Comparison of ENCODE assay signal across 7 cellular contexts in the genomic region with DNA sequence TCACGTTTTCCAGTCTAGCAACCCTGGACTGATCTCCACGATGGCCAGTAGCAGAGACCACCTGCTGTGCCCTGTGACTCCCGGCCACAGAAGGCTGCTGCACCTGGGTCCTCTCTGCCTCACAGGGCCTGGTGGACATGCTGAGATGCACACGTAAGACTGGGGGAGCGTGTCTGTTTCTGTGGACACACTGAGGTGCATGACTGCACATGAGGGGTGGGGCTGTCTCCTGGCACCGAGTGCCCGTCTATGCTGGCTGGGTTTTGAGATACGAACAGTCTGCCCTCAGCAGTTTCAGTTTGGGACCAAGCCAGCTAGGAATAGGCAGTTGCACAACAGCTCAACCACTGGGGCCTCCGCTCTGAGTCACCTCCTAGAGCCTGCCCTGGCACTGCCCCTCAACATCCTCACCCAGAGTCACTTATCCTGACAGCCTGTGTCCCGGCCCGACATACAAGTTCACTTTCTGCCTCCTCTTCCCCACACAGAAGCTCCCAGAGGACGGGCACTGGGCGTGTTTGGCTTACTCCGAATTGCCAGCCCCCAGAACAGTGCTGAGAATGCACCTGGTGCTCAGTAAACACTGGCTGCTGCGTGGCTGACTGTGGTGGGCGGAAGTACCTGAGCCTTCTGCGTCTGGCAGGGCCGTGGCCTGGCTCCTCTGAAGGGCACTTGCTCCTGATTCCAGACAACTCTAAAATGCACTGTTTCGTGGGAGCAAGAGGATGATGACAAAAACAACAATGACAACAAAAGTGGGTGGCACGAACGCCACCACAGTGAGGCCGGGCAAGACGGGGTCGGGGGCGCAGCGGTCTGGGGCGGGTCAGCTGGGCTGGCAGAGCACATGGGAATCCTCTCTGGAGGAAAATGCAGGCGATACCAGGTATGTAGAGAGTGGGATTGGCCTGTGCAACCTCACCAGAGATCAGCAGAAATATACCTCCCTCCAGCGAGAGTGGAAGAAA. TPM values are rescaled to one million over a fixed set of nuclear protein-coding genes. Genes with fewer than 3 reads are reported as not detected.
DNase-seq lines count a peak whose midpoint lies in the region; ATAC-seq, FAIRE-seq and TF ChIP-seq lines count a peak whose summit lies in the region.

No MANE protein-coding gene starts in this region.

- no peaks in the 10 kb centered on the region for H3K9me3 Mint-ChIP-seq in stimulated activated effector memory CD8-positive, alpha-beta T cell treated with anti-CD3 and anti-CD28 coated beads, Interleukin-12 subunit alpha, Interleukin-12 subunit beta, amount 100 ng/mL, for 72 hours

- H3K4me3 Mint-ChIP-seq in stimulated activated effector memory CD8-positive, alpha-beta T cell treated with anti-CD3 and anti-CD28 coated beads, Interleukin-12 subunit alpha, Interleukin-12 subunit beta, amount 100 ng/mL, for 72 hours: peak overlapping the region; percentile 24

- H3K36me3 Mint-ChIP-seq in stimulated activated effector memory CD8-positive, alpha-beta T cell treated with anti-CD3 and anti-CD28 coated beads, Interleukin-12 subunit alpha, Interleukin-12 subunit beta, amount 100 ng/mL, for 72 hours: no peaks in the 10 kb centered on the region

- DNase-seq in HTR-8/SVneo (ENCODE audit: insufficient read length, low spot score) (peak; percentile 93), SK-MEL-5 (ENCODE audit: low read depth, low spot score) (peak; percentile 6), heart left ventricle (peak in 3 of 5 donors; percentile 51 to 71 (median 70)), NCI-H1436 treated with DMSO at 0.1 percent for 48 hours (lab: John Stamatoyannopoulos, UW) (no peak)
- no peak for DNase-seq in stimulated activated effector memory CD8-positive, alpha-beta T cell treated with anti-CD3 and anti-CD28 coated beads, Interleukin-12 subunit alpha, Interleukin-12 subunit beta, amount 100 ng/mL, for 72 hours (ENCODE audit: low spot score in 2 of 2)

- peaks cover 0 to 19% (median 0%) of the 10 kb centered on the region in 12 donors for H3K4me1 ChIP-seq in heart left ventricle

- no peak for TF ChIP-seq CTCF in heart left ventricle (IDR thresholded peaks at IDR 0.05)

- intact Hi-C loops in heart left ventricle (cut with DNase I): no loop called here

- peaks cover 0 to 30% (median 7%) of the 10 kb centered on the region in 9 donors for H3K27me3 ChIP-seq in heart left ventricle

- 70 to 79% (median 76%) methylated on average over 23 to 29 of the region's 29 CpGs for WGBS in heart left ventricle, 4 donors

- H3K4me1 Mint-ChIP-seq in stimulated activated effector memory CD8-positive, alpha-beta T cell treated with anti-CD3 and anti-CD28 coated beads, Interleukin-12 subunit alpha, Interleukin-12 subunit beta, amount 100 ng/mL, for 72 hours: peaks cover 36% of the 10 kb centered on the region

- in situ Hi-C loops in SK-MEL-5 (cut with HindIII; ENCODE audit: low pct_unique_long_range_greater_than_20kb, low sequenced_read_pairs): no loop called here

- H3K36me3 ChIP-seq in heart left ventricle: no peaks in the 10 kb centered on the region

- no peaks in the 10 kb centered on the region for H3K9me3 ChIP-seq in heart left ventricle

- peak overlapping the region; percentile 67 for H3K27ac Mint-ChIP-seq in stimulated activated effector memory CD8-positive, alpha-beta T cell treated with anti-CD3 and anti-CD28 coated beads, Interleukin-12 subunit alpha, Interleukin-12 subunit beta, amount 100 ng/mL, for 72 hours

- ATAC-seq in heart left ventricle (peak; percentile 51 to 96 (median 82)), HG03439 (IDR thresholded peaks at IDR 0.05; ENCODE audit: unreplicated experiment) (no peak), GM21515 (IDR thresholded peaks at IDR 0.05; ENCODE audit: unreplicated experiment) (no peak)
- peak; percentile 52 for ATAC-seq in stimulated activated effector memory CD8-positive, alpha-beta T cell treated with anti-CD3 and anti-CD28 coated beads, Interleukin-12 subunit alpha, Interleukin-12 subunit beta, amount 100 ng/mL, for 72 hours

- TF ChIP-seq POLR2A in heart left ventricle (IDR thresholded peaks at IDR 0.05): no peak

- peak; percentile 77 for FAIRE-seq in HTR-8/SVneo (lab: Jason Lieb, UNC)

- H3K27ac ChIP-seq in heart left ventricle: no peak overlapping the region

- no peak overlapping the region for H3K4me3 ChIP-seq in heart left ventricle

RNA-seq across cellular contexts. Expression of a gene that starts 30.9 kb away (rescaled TPM):
- total RNA-seq in SK-MEL-5 (2014; rRNA removed; shearing (Covaris generic)): not detected in 2 replicates
- not detected in 2 replicates for polyA plus RNA-seq in SK-MEL-5 (2015; cell fraction: cytosol; rRNA removed)
- not detected in 2 replicates for polyA plus RNA-seq in SK-MEL-5 (2015; cell fraction: nucleus; rRNA removed)
- total RNA-seq in heart left ventricle: 1 to 10 TPM in 1 of 9 donors, under 1 TPM in 4, not detected in 4; 0.25 to 1.6 (median 0.43) TPM
- polyA plus RNA-seq in heart left ventricle: under 1 TPM; 0.62 to 0.65 TPM

Comparison
In these comparisons a context has a peak if more than half of its experiments do, and no peak if none do; other contexts are left out.
1. DNase-seq: peak in HTR-8/SVneo (single experiment), SK-MEL-5 (single experiment) and heart left ventricle (3 of 5); none in stimulated activated effector memory CD8-positive, alpha-beta T cell treated with anti-CD3 and anti-CD28 coated beads, Interleukin-12 subunit alpha, Interleukin-12 subunit beta, amount 100 ng/mL, for 72 hours (0 of 2) and NCI-H1436 treated with DMSO at 0.1 percent for 48 hours (single experiment).
2. ATAC-seq: peak in heart left ventricle (4 of 4) and stimulated activated effector memory CD8-positive, alpha-beta T cell treated with anti-CD3 and anti-CD28 coated beads, Interleukin-12 subunit alpha, Interleukin-12 subunit beta, amount 100 ng/mL, for 72 hours (single experiment); none in HG03439 (single experiment) and GM21515 (single experiment).